Comparison of ENCODE assay signal across 1 cellular context in the genomic region with DNA sequence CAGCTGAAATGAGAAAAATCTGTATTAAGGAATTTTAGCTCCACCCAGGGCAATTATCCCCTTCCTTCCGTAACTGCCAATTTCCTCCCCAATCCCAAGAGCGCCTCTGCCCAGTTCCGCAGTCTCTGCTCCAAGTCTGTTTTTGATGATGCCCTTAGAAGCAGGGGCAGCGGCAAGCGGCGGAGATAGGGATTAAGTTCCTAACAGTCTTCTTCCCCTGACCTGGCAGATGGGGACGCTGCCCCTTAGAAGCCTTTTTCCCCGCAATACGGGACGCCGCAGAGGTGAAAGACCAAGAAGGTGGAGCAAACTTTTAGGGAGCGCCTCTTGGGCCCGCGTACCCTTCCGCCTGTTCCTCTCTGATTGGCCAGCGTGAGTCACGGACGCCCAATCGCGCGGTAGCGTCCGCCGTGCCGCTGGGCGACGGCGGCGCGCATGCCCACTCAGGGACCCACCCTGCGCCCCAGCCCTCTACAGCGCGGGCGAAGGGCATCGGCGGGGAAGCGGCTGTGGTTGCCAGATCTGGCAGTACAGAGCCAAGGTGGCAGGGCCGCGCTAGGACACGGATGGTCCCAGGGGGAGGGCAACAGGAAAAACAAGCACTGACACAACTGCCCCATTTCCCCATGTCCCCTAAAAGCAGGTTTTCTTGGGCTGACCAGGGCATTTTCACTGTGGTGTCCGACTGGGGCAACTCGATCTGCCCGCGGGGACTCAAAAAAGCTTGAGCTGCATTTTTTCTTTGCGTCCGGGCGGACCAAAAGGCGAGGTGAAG.
TF ChIP-seq lines count a peak whose summit lies in the region.

No MANE protein-coding gene starts in this region.

TF ChIP-seq in HEK293, 187 proteins besides CTCF, POLR2A, EP300 and RAD21 (continued from another document and continues in another):
- no peak for TF ChIP-seq ZNF132 (tag by site-specific recombination; IDR thresholded peaks at IDR 0.05; ENCODE audit: borderline replicate concordance)
- no peak for TF ChIP-seq ZNF138 (tag by site-specific recombination; IDR thresholded peaks at IDR 0.05; ENCODE audit: borderline replicate concordance)
- TF ChIP-seq TCF7L2 (IDR thresholded peaks at IDR 0.05; ENCODE audit: borderline replicate concordance, low read depth, low read length): no peak
- TF ChIP-seq FEZF1 (tag by site-specific recombination; IDR thresholded peaks at IDR 0.05): no peak
- TF ChIP-seq ZNF223 (tag by site-specific recombination; IDR thresholded peaks at IDR 0.05): no peak
- no peak for TF ChIP-seq ZNF157 (tag by site-specific recombination; IDR thresholded peaks at IDR 0.05)
- no peak for TF ChIP-seq ZSCAN16 (tag by site-specific recombination; IDR thresholded peaks at IDR 0.05)
- TF ChIP-seq, protein P1, sequence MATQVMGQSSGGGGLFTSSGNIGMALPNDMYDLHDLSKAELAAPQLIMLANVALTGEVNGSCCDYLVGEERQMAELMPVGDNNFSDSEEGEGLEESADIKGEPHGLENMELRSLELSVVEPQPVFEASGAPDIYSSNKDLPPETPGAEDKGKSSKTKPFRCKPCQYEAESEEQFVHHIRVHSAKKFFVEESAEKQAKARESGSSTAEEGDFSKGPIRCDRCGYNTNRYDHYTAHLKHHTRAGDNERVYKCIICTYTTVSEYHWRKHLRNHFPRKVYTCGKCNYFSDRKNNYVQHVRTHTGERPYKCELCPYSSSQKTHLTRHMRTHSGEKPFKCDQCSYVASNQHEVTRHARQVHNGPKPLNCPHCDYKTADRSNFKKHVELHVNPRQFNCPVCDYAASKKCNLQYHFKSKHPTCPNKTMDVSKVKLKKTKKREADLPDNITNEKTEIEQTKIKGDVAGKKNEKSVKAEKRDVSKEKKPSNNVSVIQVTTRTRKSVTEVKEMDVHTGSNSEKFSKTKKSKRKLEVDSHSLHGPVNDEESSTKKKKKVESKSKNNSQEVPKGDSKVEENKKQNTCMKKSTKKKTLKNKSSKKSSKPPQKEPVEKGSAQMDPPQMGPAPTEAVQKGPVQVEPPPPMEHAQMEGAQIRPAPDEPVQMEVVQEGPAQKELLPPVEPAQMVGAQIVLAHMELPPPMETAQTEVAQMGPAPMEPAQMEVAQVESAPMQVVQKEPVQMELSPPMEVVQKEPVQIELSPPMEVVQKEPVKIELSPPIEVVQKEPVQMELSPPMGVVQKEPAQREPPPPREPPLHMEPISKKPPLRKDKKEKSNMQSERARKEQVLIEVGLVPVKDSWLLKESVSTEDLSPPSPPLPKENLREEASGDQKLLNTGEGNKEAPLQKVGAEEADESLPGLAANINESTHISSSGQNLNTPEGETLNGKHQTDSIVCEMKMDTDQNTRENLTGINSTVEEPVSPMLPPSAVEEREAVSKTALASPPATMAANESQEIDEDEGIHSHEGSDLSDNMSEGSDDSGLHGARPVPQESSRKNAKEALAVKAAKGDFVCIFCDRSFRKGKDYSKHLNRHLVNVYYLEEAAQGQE (tag by site-specific recombination; IDR thresholded peaks at IDR 0.05): no peak
- TF ChIP-seq ZNF37A (tag by site-specific recombination; IDR thresholded peaks at IDR 0.05): no peak
- no peak for TF ChIP-seq ZNF404 (tag by site-specific recombination; IDR thresholded peaks at IDR 0.05)
- TF ChIP-seq ZNF785 (tag by site-specific recombination; IDR thresholded peaks at IDR 0.05): no peak
- TF ChIP-seq OSR2 (tag by site-specific recombination; IDR thresholded peaks at IDR 0.05): no peak; the same call in 1 of the 2 replicates
- no peak for TF ChIP-seq ZNF623 (tag by site-specific recombination; IDR thresholded peaks at IDR 0.05)
- no peak for TF ChIP-seq ZNF394 (tag by site-specific recombination; IDR thresholded peaks at IDR 0.05; ENCODE audit: borderline replicate concordance)
- no peak for TF ChIP-seq ZNF626 (tag by site-specific recombination; IDR thresholded peaks at IDR 0.05)
- TF ChIP-seq ZNF112 (tag by site-specific recombination; IDR thresholded peaks at IDR 0.05): no peak
- no peak for TF ChIP-seq OVOL3 (tag by site-specific recombination; IDR thresholded peaks at IDR 0.05)
- no peak for TF ChIP-seq ZNF24 (tag by site-specific recombination; IDR thresholded peaks at IDR 0.05)
- no peak for TF ChIP-seq TRIM28 (IDR thresholded peaks at IDR 0.05; ENCODE audit: borderline replicate concordance, low read length)
- no peak for TF ChIP-seq ZFP3 (tag by site-specific recombination; IDR thresholded peaks at IDR 0.05; ENCODE audit: low read depth)
- TF ChIP-seq ZFP37 (tag by site-specific recombination; IDR thresholded peaks at IDR 0.05): 0 out of 2 replicates have a peak, but pooled peaks have one; percentile 8
- TF ChIP-seq ZNF311 (tag by site-specific recombination; IDR thresholded peaks at IDR 0.05; ENCODE audit: borderline replicate concordance): no peak
- TF ChIP-seq ZNF146 (tag by site-specific recombination; IDR thresholded peaks at IDR 0.05): no peak
- no peak for TF ChIP-seq ZNF114 (tag by site-specific recombination; IDR thresholded peaks at IDR 0.05)
- TF ChIP-seq ZNF423 (tag by site-specific recombination; IDR thresholded peaks at IDR 0.05): no peak
- TF ChIP-seq ZNF677 (tag by site-specific recombination; IDR thresholded peaks at IDR 0.05): no peak
- TF ChIP-seq, protein P2, sequence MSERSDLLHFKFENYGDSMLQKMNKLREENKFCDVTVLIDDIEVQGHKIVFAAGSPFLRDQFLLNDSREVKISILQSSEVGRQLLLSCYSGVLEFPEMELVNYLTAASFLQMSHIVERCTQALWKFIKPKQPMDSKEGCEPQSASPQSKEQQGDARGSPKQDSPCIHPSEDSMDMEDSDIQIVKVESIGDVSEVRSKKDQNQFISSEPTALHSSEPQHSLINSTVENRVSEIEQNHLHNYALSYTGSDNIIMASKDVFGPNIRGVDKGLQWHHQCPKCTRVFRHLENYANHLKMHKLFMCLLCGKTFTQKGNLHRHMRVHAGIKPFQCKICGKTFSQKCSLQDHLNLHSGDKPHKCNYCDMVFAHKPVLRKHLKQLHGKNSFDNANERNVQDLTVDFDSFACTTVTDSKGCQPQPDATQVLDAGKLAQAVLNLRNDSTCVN (tag by site-specific recombination; optimal IDR thresholded peaks at IDR 0.05): peak; percentile 82
- TF ChIP-seq, protein P3, sequence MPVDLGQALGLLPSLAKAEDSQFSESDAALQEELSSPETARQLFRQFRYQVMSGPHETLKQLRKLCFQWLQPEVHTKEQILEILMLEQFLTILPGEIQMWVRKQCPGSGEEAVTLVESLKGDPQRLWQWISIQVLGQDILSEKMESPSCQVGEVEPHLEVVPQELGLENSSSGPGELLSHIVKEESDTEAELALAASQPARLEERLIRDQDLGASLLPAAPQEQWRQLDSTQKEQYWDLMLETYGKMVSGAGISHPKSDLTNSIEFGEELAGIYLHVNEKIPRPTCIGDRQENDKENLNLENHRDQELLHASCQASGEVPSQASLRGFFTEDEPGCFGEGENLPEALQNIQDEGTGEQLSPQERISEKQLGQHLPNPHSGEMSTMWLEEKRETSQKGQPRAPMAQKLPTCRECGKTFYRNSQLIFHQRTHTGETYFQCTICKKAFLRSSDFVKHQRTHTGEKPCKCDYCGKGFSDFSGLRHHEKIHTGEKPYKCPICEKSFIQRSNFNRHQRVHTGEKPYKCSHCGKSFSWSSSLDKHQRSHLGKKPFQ (tag by site-specific recombination; IDR thresholded peaks at IDR 0.05): no peak
- TF ChIP-seq ZNF558 (tag by site-specific recombination; IDR thresholded peaks at IDR 0.05): no peak
- peak; percentile 80 for TF ChIP-seq ZNF600 (tag by site-specific recombination; IDR thresholded peaks at IDR 0.05)
- TF ChIP-seq ZNF514 (tag by site-specific recombination; IDR thresholded peaks at IDR 0.05): no peak
- TF ChIP-seq SP7 (tag by site-specific recombination; IDR thresholded peaks at IDR 0.05): peak; percentile 75; the same call in 1 of the 2 replicates
- TF ChIP-seq ZNF155 (tag by site-specific recombination; IDR thresholded peaks at IDR 0.05): no peak
- TF ChIP-seq, protein P4, sequence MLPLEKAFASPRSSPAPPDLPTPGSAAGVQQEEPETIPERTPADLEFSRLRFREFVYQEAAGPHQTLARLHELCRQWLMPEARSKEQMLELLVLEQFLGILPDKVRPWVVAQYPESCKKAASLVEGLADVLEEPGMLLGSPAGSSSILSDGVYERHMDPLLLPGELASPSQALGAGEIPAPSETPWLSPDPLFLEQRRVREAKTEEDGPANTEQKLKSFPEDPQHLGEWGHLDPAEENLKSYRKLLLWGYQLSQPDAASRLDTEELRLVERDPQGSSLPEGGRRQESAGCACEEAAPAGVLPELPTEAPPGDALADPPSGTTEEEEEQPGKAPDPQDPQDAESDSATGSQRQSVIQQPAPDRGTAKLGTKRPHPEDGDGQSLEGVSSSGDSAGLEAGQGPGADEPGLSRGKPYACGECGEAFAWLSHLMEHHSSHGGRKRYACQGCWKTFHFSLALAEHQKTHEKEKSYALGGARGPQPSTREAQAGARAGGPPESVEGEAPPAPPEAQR (tag by site-specific recombination; IDR thresholded peaks at IDR 0.05): no peak
- no peak for TF ChIP-seq ZNF416 (tag by site-specific recombination; IDR thresholded peaks at IDR 0.05)
- TF ChIP-seq REPIN1 (tag by site-specific recombination; IDR thresholded peaks at IDR 0.05; ENCODE audit: low read depth): no peak
- no peak for TF ChIP-seq ZNF510 (tag by site-specific recombination; IDR thresholded peaks at IDR 0.05; ENCODE audit: insufficient replicate concordance)
- no peak for TF ChIP-seq ZNF239 (tag by site-specific recombination; IDR thresholded peaks at IDR 0.05)
- TF ChIP-seq, protein P5, sequence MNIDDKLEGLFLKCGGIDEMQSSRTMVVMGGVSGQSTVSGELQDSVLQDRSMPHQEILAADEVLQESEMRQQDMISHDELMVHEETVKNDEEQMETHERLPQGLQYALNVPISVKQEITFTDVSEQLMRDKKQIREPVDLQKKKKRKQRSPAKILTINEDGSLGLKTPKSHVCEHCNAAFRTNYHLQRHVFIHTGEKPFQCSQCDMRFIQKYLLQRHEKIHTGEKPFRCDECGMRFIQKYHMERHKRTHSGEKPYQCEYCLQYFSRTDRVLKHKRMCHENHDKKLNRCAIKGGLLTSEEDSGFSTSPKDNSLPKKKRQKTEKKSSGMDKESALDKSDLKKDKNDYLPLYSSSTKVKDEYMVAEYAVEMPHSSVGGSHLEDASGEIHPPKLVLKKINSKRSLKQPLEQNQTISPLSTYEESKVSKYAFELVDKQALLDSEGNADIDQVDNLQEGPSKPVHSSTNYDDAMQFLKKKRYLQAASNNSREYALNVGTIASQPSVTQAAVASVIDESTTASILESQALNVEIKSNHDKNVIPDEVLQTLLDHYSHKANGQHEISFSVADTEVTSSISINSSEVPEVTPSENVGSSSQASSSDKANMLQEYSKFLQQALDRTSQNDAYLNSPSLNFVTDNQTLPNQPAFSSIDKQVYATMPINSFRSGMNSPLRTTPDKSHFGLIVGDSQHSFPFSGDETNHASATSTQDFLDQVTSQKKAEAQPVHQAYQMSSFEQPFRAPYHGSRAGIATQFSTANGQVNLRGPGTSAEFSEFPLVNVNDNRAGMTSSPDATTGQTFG (tag by site-specific recombination; IDR thresholded peaks at IDR 0.05; ENCODE audit: borderline replicate concordance): no peak
- no peak for TF ChIP-seq ZNF211 (tag by site-specific recombination; IDR thresholded peaks at IDR 0.05; ENCODE audit: low read depth)
- no peak for TF ChIP-seq ZNF391 (tag by site-specific recombination; IDR thresholded peaks at IDR 0.05; ENCODE audit: borderline replicate concordance, low read depth)
- TF ChIP-seq GLI2 (tag by site-specific recombination; IDR thresholded peaks at IDR 0.05; ENCODE audit: borderline replicate concordance, low read depth): no peak
- no peak for TF ChIP-seq KLF9 (tag by site-specific recombination; IDR thresholded peaks at IDR 0.05; ENCODE audit: low read depth)
- no peak for TF ChIP-seq ZNF529 (tag by site-specific recombination; IDR thresholded peaks at IDR 0.05; ENCODE audit: insufficient replicate concordance)
- no peak for TF ChIP-seq BCL11A (tag by site-specific recombination; IDR thresholded peaks at IDR 0.05; ENCODE audit: low read depth)
- TF ChIP-seq ZNF366 (tag by site-specific recombination; conservative IDR thresholded peaks at IDR 0.05): peak; percentile 72; the same call in 1 of the 2 replicates
- TF ChIP-seq EGR2 (tag by site-specific recombination; IDR thresholded peaks at IDR 0.05; ENCODE audit: low read depth): no peak
- no peak for TF ChIP-seq ZNF837 (tag by site-specific recombination; IDR thresholded peaks at IDR 0.05)
- TF ChIP-seq, protein P6, sequence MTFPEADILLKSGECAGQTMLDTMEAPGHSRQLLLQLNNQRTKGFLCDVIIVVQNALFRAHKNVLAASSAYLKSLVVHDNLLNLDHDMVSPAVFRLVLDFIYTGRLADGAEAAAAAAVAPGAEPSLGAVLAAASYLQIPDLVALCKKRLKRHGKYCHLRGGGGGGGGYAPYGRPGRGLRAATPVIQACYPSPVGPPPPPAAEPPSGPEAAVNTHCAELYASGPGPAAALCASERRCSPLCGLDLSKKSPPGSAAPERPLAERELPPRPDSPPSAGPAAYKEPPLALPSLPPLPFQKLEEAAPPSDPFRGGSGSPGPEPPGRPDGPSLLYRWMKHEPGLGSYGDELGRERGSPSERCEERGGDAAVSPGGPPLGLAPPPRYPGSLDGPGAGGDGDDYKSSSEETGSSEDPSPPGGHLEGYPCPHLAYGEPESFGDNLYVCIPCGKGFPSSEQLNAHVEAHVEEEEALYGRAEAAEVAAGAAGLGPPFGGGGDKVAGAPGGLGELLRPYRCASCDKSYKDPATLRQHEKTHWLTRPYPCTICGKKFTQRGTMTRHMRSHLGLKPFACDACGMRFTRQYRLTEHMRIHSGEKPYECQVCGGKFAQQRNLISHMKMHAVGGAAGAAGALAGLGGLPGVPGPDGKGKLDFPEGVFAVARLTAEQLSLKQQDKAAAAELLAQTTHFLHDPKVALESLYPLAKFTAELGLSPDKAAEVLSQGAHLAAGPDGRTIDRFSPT (tag by site-specific recombination; IDR thresholded peaks at IDR 0.05): peak; percentile 100
- no peak for TF ChIP-seq ZNF274 (IDR thresholded peaks at IDR 0.05; ENCODE audit: low read length)
- no peak for TF ChIP-seq ZNF274 (tag by site-specific recombination; IDR thresholded peaks at IDR 0.05; ENCODE audit: borderline replicate concordance)
- no peak for TF ChIP-seq ZNF214 (tag by site-specific recombination; IDR thresholded peaks at IDR 0.05; ENCODE audit: borderline replicate concordance)
- TF ChIP-seq ZNF266 (tag by site-specific recombination; IDR thresholded peaks at IDR 0.05; ENCODE audit: low read depth): no peak
- TF ChIP-seq ZNF324 (tag by site-specific recombination; IDR thresholded peaks at IDR 0.05): no peak; the same call in 1 of the 2 replicates
- TF ChIP-seq ZNF354C (tag by site-specific recombination; IDR thresholded peaks at IDR 0.05; ENCODE audit: borderline replicate concordance, low read depth): no peak
- TF ChIP-seq ZNF585B (tag by site-specific recombination; IDR thresholded peaks at IDR 0.05): no peak
- peak; percentile 3; the same call in 1 of the 2 replicates for TF ChIP-seq SCRT1 (tag by site-specific recombination; IDR thresholded peaks at IDR 0.05; ENCODE audit: borderline replicate concordance)
- no peak for TF ChIP-seq ZBTB1 (tag by site-specific recombination; IDR thresholded peaks at IDR 0.05)
- no peak for TF ChIP-seq KLF8 (tag by site-specific recombination; IDR thresholded peaks at IDR 0.05)
- TF ChIP-seq ZSCAN23 (tag by site-specific recombination; IDR thresholded peaks at IDR 0.05): 0 out of 2 replicates have a peak, but pooled peaks have one; percentile 34
- no peak for TF ChIP-seq ZNF426 (tag by site-specific recombination; IDR thresholded peaks at IDR 0.05)
